In genomic region chr16:60922920-60923319, GRCh38 we compare ENCODE assay signal across 38 cellular contexts.
"Had no signal": no experiment of that assay in that cellular context is flagged by ENCODE, and none has a peak within 500 bp of the region (broad histone marks: within the 10 kb centered on the region; RNA-seq: fewer than 3 reads in every experiment).

No MANE protein-coding gene starts in this region.

- H3K36me3 Mint-ChIP-seq: activated naive CD4-positive, alpha-beta T cell treated with anti-CD3 and anti-CD28 coated beads, Interleukin-2, amount 10 ng/mL, durations not matched to agents 7 days and 5 days; activated naive CD4-positive, alpha-beta T cell treated with anti-CD3 and anti-CD28 coated beads, Interleukin-2, amount 50 U/mL, for 24 hours; activated naive CD8-positive, alpha-beta T cell; activated naive CD8-positive, alpha-beta T cell treated with anti-CD3 and anti-CD28 coated beads for 36 hours; activated naive CD8-positive, alpha-beta T cell treated with anti-CD3 and anti-CD28 coated beads, Interleukin-2, amount 10 ng/mL, durations not matched to agents 7 days and 5 days; brain had no signal

- H3K27me3 Mint-ChIP-seq: activated naive CD4-positive, alpha-beta T cell treated with anti-CD3 and anti-CD28 coated beads, Interleukin-2, amount 10 ng/mL, durations not matched to agents 7 days and 5 days; activated naive CD4-positive, alpha-beta T cell treated with anti-CD3 and anti-CD28 coated beads, Interleukin-2, amount 50 U/mL, for 24 hours; activated naive CD8-positive, alpha-beta T cell; activated naive CD8-positive, alpha-beta T cell treated with anti-CD3 and anti-CD28 coated beads for 36 hours; activated naive CD8-positive, alpha-beta T cell treated with anti-CD3 and anti-CD28 coated beads, Interleukin-2, amount 10 ng/mL, durations not matched to agents 7 days and 5 days; activated naive CD8-positive, alpha-beta T cell treated with anti-CD3 and anti-CD28 coated beads, Interleukin-2, amount 50 U/mL, for 24 hours; activated T-cell treated with anti-CD3 and anti-CD28 coated beads, Interleukin-2, amount 50 U/mL, for 24 hours; activated T-helper 17 cell treated with anti-CD3 and anti-CD28 coated beads, Interleukin-2, amount 50 U/mL, for 72 hours; central memory CD8-positive, alpha-beta T cell had no signal

- H3K36me3 ChIP-seq: adrenal gland, ascending aorta, brain microvascular endothelial cell, breast epithelium, cardiac muscle cell had no signal

- H3K9me3 ChIP-seq: adrenal gland, ascending aorta, body of pancreas, breast epithelium had no signal

- ATAC-seq: activated naive CD4-positive, alpha-beta T cell treated with anti-CD3 and anti-CD28 coated beads, Interleukin-2, amount 50 U/mL, for 72 hours; activated naive CD8-positive, alpha-beta T cell treated with anti-CD3 and anti-CD28 coated beads, Interleukin-2, amount 50 U/mL, for 24 hours; activated T-cell treated with anti-CD3 and anti-CD28 coated beads, Interleukin-2, amount 50 U/mL, for 4 hours; activated T-cell treated with anti-CD3 and anti-CD28 coated beads, Interleukin-2, amount 50 U/mL, for 72 hours; activated T-helper 17 cell treated with anti-CD3 and anti-CD28 coated beads, Interleukin-2, amount 50 U/mL, for 72 hours; body of pancreas had no signal

- H3K4me1 Mint-ChIP-seq: activated naive CD4-positive, alpha-beta T cell treated with anti-CD3 and anti-CD28 coated beads, Interleukin-2, amount 10 ng/mL, durations not matched to agents 7 days and 5 days; activated naive CD4-positive, alpha-beta T cell treated with anti-CD3 and anti-CD28 coated beads, Interleukin-2, amount 50 U/mL, for 24 hours; activated naive CD8-positive, alpha-beta T cell treated with anti-CD3 and anti-CD28 coated beads for 36 hours; activated naive CD8-positive, alpha-beta T cell treated with anti-CD3 and anti-CD28 coated beads, Interleukin-2, amount 10 ng/mL, durations not matched to agents 7 days and 5 days; activated naive CD8-positive, alpha-beta T cell treated with anti-CD3 and anti-CD28 coated beads, Interleukin-2, amount 50 U/mL, for 24 hours; activated T-helper 17 cell treated with anti-CD3 and anti-CD28 coated beads, Interleukin-2, amount 50 U/mL, for 72 hours; central memory CD8-positive, alpha-beta T cell had no signal

- H3K27me3 ChIP-seq: adrenal gland, ascending aorta, body of pancreas, brain microvascular endothelial cell, breast epithelium, cardiac muscle cell had no signal

- H3K27ac ChIP-seq: adrenal gland, ascending aorta, body of pancreas, brain microvascular endothelial cell, breast epithelium, cardiac muscle cell had no signal

- H3K4me3 ChIP-seq: adrenal gland, ascending aorta, body of pancreas, breast epithelium, cardiac muscle cell had no signal

- H3K4me3 Mint-ChIP-seq: activated naive CD4-positive, alpha-beta T cell treated with anti-CD3 and anti-CD28 coated beads for 36 hours; activated naive CD4-positive, alpha-beta T cell treated with anti-CD3 and anti-CD28 coated beads, Interleukin-2, amount 10 ng/mL, durations not matched to agents 7 days and 5 days; activated naive CD4-positive, alpha-beta T cell treated with anti-CD3 and anti-CD28 coated beads, Interleukin-2, amount 50 U/mL, for 24 hours; activated naive CD8-positive, alpha-beta T cell; activated naive CD8-positive, alpha-beta T cell treated with anti-CD3 and anti-CD28 coated beads for 36 hours; activated naive CD8-positive, alpha-beta T cell treated with anti-CD3 and anti-CD28 coated beads, Interleukin-2, amount 10 ng/mL, durations not matched to agents 7 days and 5 days; activated naive CD8-positive, alpha-beta T cell treated with anti-CD3 and anti-CD28 coated beads, Interleukin-2, amount 50 U/mL, for 24 hours; activated T-cell treated with anti-CD3 and anti-CD28 coated beads, Interleukin-2, amount 50 U/mL, for 24 hours; activated T-cell treated with anti-CD3 and anti-CD28 coated beads, Interleukin-2, amount 50 U/mL, for 4 hours; activated T-cell treated with anti-CD3 and anti-CD28 coated beads, Interleukin-2, amount 50 U/mL, for 72 hours; activated T-helper 1 cell treated with anti-CD3 and anti-CD28 coated beads, Interleukin-12 subunit alpha, Interleukin-12 subunit beta, Interleukin-2, Interleukin-4 antibody, amounts not matched to agents 30 ng/mL and 10 ng/mL and 1 ng/mL, durations not matched to agents 14 hours and 24 hours and 36 hours; activated T-helper 17 cell treated with anti-CD3 and anti-CD28 coated beads, Interleukin-2, amount 50 U/mL, for 72 hours; brain; central memory CD8-positive, alpha-beta T cell had no signal

- DNase-seq: activated effector memory CD4-positive, alpha-beta T cell treated with anti-CD3 and anti-CD28 coated beads, Interleukin-2, amount 50 U/mL, for 16 hours; activated effector memory CD4-positive, alpha-beta T cell treated with Interleukin-2 at 50 U/mL for 16 hours; activated gamma-delta T cell; activated gamma-delta T cell treated with Interleukin-2 at 50 U/mL for 16 hours; activated naive CD4-positive, alpha-beta T cell; activated naive CD4-positive, alpha-beta T cell treated with anti-CD3 and anti-CD28 coated beads for 36 hours; activated naive CD4-positive, alpha-beta T cell treated with anti-CD3 and anti-CD28 coated beads, Interleukin-2, amount 10 ng/mL, durations not matched to agents 7 days and 5 days; activated naive CD4-positive, alpha-beta T cell treated with anti-CD3 and anti-CD28 coated beads, Interleukin-2, amount 50 U/mL, for 16 hours; activated naive CD4-positive, alpha-beta T cell treated with Interleukin-2 at 50 U/mL for 16 hours; activated naive CD8-positive, alpha-beta T cell treated with anti-CD3 and anti-CD28 coated beads for 36 hours; activated naive CD8-positive, alpha-beta T cell treated with anti-CD3 and anti-CD28 coated beads, Interleukin-2, amount 10 ng/mL, durations not matched to agents 7 days and 5 days; activated naive CD8-positive, alpha-beta T cell treated with anti-CD3 and anti-CD28 coated beads, Interleukin-2, amount 50 U/mL, for 24 hours; activated T-cell treated with anti-CD3 and anti-CD28 coated beads, Interleukin-2, amount 50 U/mL, for 1 hour; activated T-cell treated with anti-CD3 and anti-CD28 coated beads, Interleukin-2, amount 50 U/mL, for 24 hours; activated T-cell treated with anti-CD3 and anti-CD28 coated beads, Interleukin-2, amount 50 U/mL, for 4 hours; activated T-cell treated with anti-CD3 and anti-CD28 coated beads, Interleukin-2, amount 50 U/mL, for 48 hours; activated T-cell treated with anti-CD3 and anti-CD28 coated beads, Interleukin-2, amount 50 U/mL, for 72 hours; adrenal gland; amniotic stem cell; amygdala; anterior cingulate cortex; aorta; body of pancreas; brain microvascular endothelial cell; caudate nucleus; central memory CD4-positive, alpha-beta T cell; cerebellar nuclear complex had no signal

- H3K27ac Mint-ChIP-seq: activated naive CD4-positive, alpha-beta T cell treated with anti-CD3 and anti-CD28 coated beads for 36 hours; activated naive CD4-positive, alpha-beta T cell treated with anti-CD3 and anti-CD28 coated beads, Interleukin-2, amount 10 ng/mL, durations not matched to agents 7 days and 5 days; activated naive CD4-positive, alpha-beta T cell treated with anti-CD3 and anti-CD28 coated beads, Interleukin-2, amount 50 U/mL, for 24 hours; activated naive CD4-positive, alpha-beta T cell treated with anti-CD3 and anti-CD28 coated beads, Interleukin-2, amount 50 U/mL, for 72 hours; activated naive CD8-positive, alpha-beta T cell; activated naive CD8-positive, alpha-beta T cell treated with anti-CD3 and anti-CD28 coated beads for 36 hours; activated naive CD8-positive, alpha-beta T cell treated with anti-CD3 and anti-CD28 coated beads, Interleukin-2, amount 10 ng/mL, durations not matched to agents 7 days and 5 days; activated naive CD8-positive, alpha-beta T cell treated with anti-CD3 and anti-CD28 coated beads, Interleukin-2, amount 50 U/mL, for 24 hours; activated T-cell treated with anti-CD3 and anti-CD28 coated beads, Interleukin-2, amount 50 U/mL, for 24 hours; activated T-cell treated with anti-CD3 and anti-CD28 coated beads, Interleukin-2, amount 50 U/mL, for 72 hours; activated T-helper 1 cell treated with anti-CD3 and anti-CD28 coated beads, Interleukin-12 subunit alpha, Interleukin-12 subunit beta, Interleukin-2, Interleukin-4 antibody, amounts not matched to agents 30 ng/mL and 10 ng/mL and 1 ng/mL, durations not matched to agents 14 hours and 24 hours and 36 hours; activated T-helper 17 cell treated with anti-CD3 and anti-CD28 coated beads, Interleukin-2, amount 50 U/mL, for 72 hours; activated T-helper 2 cell treated with anti-CD3 and anti-CD28 coated beads, Interferon-gamma antibody, Interleukin-2, Interleukin-4, amounts not matched to agents 10 μg/mL and 5 μg/mL and 100 μg/mL, durations not matched to agents 14 hours and 24 hours and 36 hours had no signal

- H3K4me1 ChIP-seq: adrenal gland, ascending aorta, body of pancreas, breast epithelium had no signal
